ENCODE assay signal across 8 cellular contexts in the genomic region with DNA sequence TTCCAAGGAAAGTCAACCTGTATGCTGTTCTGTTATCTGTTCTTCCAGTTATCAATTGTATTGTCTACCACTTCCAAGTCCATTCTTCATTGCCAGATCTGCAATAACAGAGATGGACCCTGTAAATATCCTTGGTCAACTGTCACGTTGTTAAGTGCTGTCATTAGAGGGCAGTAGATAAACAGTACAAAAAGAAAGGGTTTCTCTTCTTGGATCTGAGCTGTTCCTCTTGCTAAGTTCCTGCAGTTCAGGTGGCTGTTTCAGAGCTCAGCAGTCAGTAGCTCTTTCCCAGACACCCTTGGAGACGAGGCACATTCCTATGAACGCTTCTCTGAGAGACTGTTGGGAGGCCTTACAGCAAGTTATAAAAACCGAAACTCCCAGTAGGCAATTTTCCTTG.
DNase-seq lines count a peak whose midpoint lies in the region; ATAC-seq and TF ChIP-seq lines count a peak whose summit lies in the region.

No MANE protein-coding gene starts in this region.

- no peak overlapping the region for H3K18ac ChIP-seq in mesendoderm (ENCODE audit: low read length)

- TF ChIP-seq CTCF in GM10266 (IDR thresholded peaks at IDR 0.05; ENCODE audit: control insufficient read depth, insufficient read depth, low read depth, missing control alignments) (peak; percentile 42), MCF 10A (IDR thresholded peaks at IDR 0.05; ENCODE audit: unreplicated experiment) (peak; percentile 30)

- H3K36me3 Mint-ChIP-seq in MCF 10A (ENCODE audit: insufficient read depth, unreplicated experiment): no peaks in the 10 kb centered on the region

- H3K4ac ChIP-seq in mesendoderm (ENCODE audit: low read depth, low read length): no peak overlapping the region

- no peak overlapping the region for H4K5ac ChIP-seq in mesendoderm (ENCODE audit: low read length)

- no peak overlapping the region for H3K4me3 Mint-ChIP-seq in MCF 10A (ENCODE audit: unreplicated experiment)

- H3K79me1 ChIP-seq in mesendoderm (ENCODE audit: low read length): no peaks in the 10 kb centered on the region

- no peaks in the 10 kb centered on the region for H3K27me3 Mint-ChIP-seq in MCF 10A (ENCODE audit: insufficient read depth, unreplicated experiment)

- CTCF ChIA-PET in MCF 10A (lab: Yijun Ruan, JAX): interaction anchor here (0.5 to 1.7 kb wide), 20 partner anchors 11 to 902 kb away, joined by 3 to 22 read pairs (median 4); no protein-coding TSS in a partner anchor

- H3K27me3 ChIP-seq in mesendoderm (ENCODE audit: insufficient read depth, low read length, poor library complexity): no peaks in the 10 kb centered on the region

- H2BK5ac ChIP-seq in mesendoderm (ENCODE audit: low read length): no peak overlapping the region

- intact Hi-C loops in MCF 10A (cut with micrococcal nuclease): loop anchor here (1.0 to 10.0 kb wide), 4 partner anchors 147 to 904 kb away; no protein-coding TSS in a partner anchor

- H2AK5ac ChIP-seq in mesendoderm (ENCODE audit: low read length): no peak overlapping the region

- peaks cover 11% of the 10 kb centered on the region for H3K4me1 Mint-ChIP-seq in MCF 10A (ENCODE audit: insufficient read depth, unreplicated experiment)

- no peaks in the 10 kb centered on the region for H3K9me3 Mint-ChIP-seq in MCF 10A (ENCODE audit: unreplicated experiment)

- no peaks in the 10 kb centered on the region for H3K79me2 ChIP-seq in mesendoderm (ENCODE audit: control insufficient read depth, insufficient read depth, low read length)

- H3K4me2 ChIP-seq in mesendoderm (ENCODE audit: low read length): no peak overlapping the region

- no peaks in the 10 kb centered on the region for H3K36me3 ChIP-seq in mesendoderm (ENCODE audit: control insufficient read depth, insufficient read depth, low read length)

- no peak overlapping the region for H3K27ac ChIP-seq in mesendoderm (ENCODE audit: low read depth, low read length)

- DNase-seq in GM10266 (ENCODE audit: extremely low spot score): peak; percentile 8
- DNase-seq in HuH-7 (ENCODE audit: low spot score): peak; percentile 14
- DNase-seq in MCF 10A (ENCODE audit: unreplicated experiment): peak; percentile 44
- DNase-seq in mesendoderm: peak; percentile 70
- DNase-seq in ecto neural progenitor cell (ENCODE audit: low spot score): no peak
- DNase-seq in stimulated activated CD4-positive, alpha-beta T cell treated with anti-CD3 and anti-CD28 coated beads, Interleukin-1b, Interleukin-23, amount 100 ng/mL, for 48 hours: no peak

- BruUV-seq in MCF 10A (replicated peaks; lab: Mats Ljungman, UMichigan): no TSS peak

- no CpG with 5 or more reads among the region's 4 CpGs for WGBS in mesendoderm (ENCODE audit: extremely low coverage, insufficient coverage, low lambda C conversion rate)

- POLR2A ChIA-PET in MCF 10A (lab: Yijun Ruan, JAX): no interaction called here

- H2BK120ac ChIP-seq in mesendoderm (ENCODE audit: low read depth, low read length): no peak overlapping the region

- H3K56ac ChIP-seq in mesendoderm (ENCODE audit: low read length): no peak overlapping the region

- no peak for ATAC-seq in HG03039 (IDR thresholded peaks at IDR 0.05; ENCODE audit: unreplicated experiment)
- ATAC-seq in GM21529 (IDR thresholded peaks at IDR 0.05; ENCODE audit: unreplicated experiment): no peak

- H3K9ac ChIP-seq in mesendoderm (ENCODE audit: low read length): no peak overlapping the region

- no peak overlapping the region for H2BK15ac ChIP-seq in mesendoderm (replicated peaks; ENCODE audit: low read depth)

- H3K27ac Mint-ChIP-seq in MCF 10A (ENCODE audit: low read depth, unreplicated experiment): peak overlapping the region; percentile 59

- H3K4me1 ChIP-seq in mesendoderm (ENCODE audit: control insufficient read depth, low read depth, low read length): no peaks in the 10 kb centered on the region

- no peak overlapping the region for H4K8ac ChIP-seq in mesendoderm (ENCODE audit: low read depth, low read length)

- H3K23ac ChIP-seq in mesendoderm (ENCODE audit: low read length): no peak overlapping the region

- H3K4me3 ChIP-seq in mesendoderm (ENCODE audit: low read length): no peak overlapping the region

Comparison
In these comparisons a context has a peak if more than half of its experiments do, and no peak if none do; other contexts are left out.
1. DNase-seq: peak in GM10266 (single experiment), HuH-7 (single experiment), MCF 10A (single experiment) and mesendoderm (single experiment); none in ecto neural progenitor cell (single experiment) and stimulated activated CD4-positive, alpha-beta T cell treated with anti-CD3 and anti-CD28 coated beads, Interleukin-1b, Interleukin-23, amount 100 ng/mL, for 48 hours (single experiment).